16 cellular contexts compared by ENCODE assay signal in genomic region chr5:142474426-142474825, GRCh38.
DNase-seq lines count a peak whose midpoint lies in the region; ATAC-seq and TF ChIP-seq lines count a peak whose summit lies in the region.
"Had no signal": no experiment of that assay in that cellular context is flagged by ENCODE, and none has a peak within 500 bp of the region (broad histone marks: within the 10 kb centered on the region; RNA-seq: fewer than 3 reads in every experiment).

No MANE protein-coding gene starts in this region.

- CTCF ChIA-PET in BJ (lab: Yijun Ruan, JAX) (interaction anchor here (0.9 to 1.1 kb wide), 2 partner anchors 26 to 75 kb away, joined by 3 to 4 read pairs; no protein-coding TSS in a partner anchor), HCT116 (lab: Charles Lee) (no interaction called here)

- peaks cover 0 to 8% of the 10 kb centered on the region in 2 experiments; a peak in 1 of 4 replicates for H3K9me3 ChIP-seq in HCT116 (ENCODE audit: control insufficient read depth in 1 of 2, insufficient read depth in 1 of 2, low read depth in 1 of 2, low read length in 2 of 2)
- H3K9me3 ChIP-seq: ovary had no signal

- ATAC-seq in HCT116 (no peak), HG03135 (IDR thresholded peaks at IDR 0.05; ENCODE audit: unreplicated experiment) (no peak)

- RAD21 ChIA-PET in HCT116 (lab: Charles Lee; ENCODE audit: low non-redundant PET in 1 of 2, low total read pairs in 2 of 2, uncharacterized antibody in 2 of 2, unreplicated experiment in 2 of 2): no interaction called here

- TF ChIP-seq CTCF in BJ (IDR thresholded peaks at IDR 0.05; ENCODE audit: insufficient read depth, low read depth, low read length) (no peak), HCT116 (IDR thresholded peaks at IDR 0.05 in 2 of 3, conservative IDR thresholded peaks at IDR 0.05 in 1 of 3; ENCODE audit: borderline replicate concordance in 1 of 3, insufficient read depth in 1 of 3, low read depth in 2 of 3, low read length in 2 of 3) (no peak), fibroblast of villous mesenchyme (IDR thresholded peaks at IDR 0.05; ENCODE audit: insufficient read depth, low read depth, low read length) (no peak), foreskin fibroblast (IDR thresholded peaks at IDR 0.05; ENCODE audit: low read depth, low read length) (no peak)

- TF ChIP-seq RAD21 in HCT116 (IDR thresholded peaks at IDR 0.05; ENCODE audit: low read depth): no peak

- POLR2A ChIA-PET in BJ (lab: Charles Lee): interaction anchor here (0.6 kb wide), 2 partner anchors 67 to 1090 kb away, joined by 3 to 5 read pairs; no protein-coding TSS in a partner anchor
- POLR2A ChIA-PET in HCT116 (lab: Charles Lee): interaction anchor here (0.9 kb wide), 1 partner anchor 110 kb away, joined by 5 read pairs; no protein-coding TSS in a partner anchor

- H3K27me3 ChIP-seq in BJ (ENCODE audit: control insufficient read depth, insufficient read depth, low read length): no peaks in the 10 kb centered on the region
- no peaks in the 10 kb centered on the region for H3K27me3 ChIP-seq in HCT116 (ENCODE audit: insufficient read depth, low read length)
- H3K27me3 ChIP-seq: ovary had no signal

- no peak overlapping the region for H3K27ac ChIP-seq in HCT116 (ENCODE audit: low read depth, low read length)
- H3K27ac ChIP-seq: ovary, skin epidermis had no signal

- no peaks in the 10 kb centered on the region for H4K20me1 ChIP-seq in HCT116 (ENCODE audit: insufficient read depth)

- H3K9ac ChIP-seq in HCT116 (ENCODE audit: low read length): no peak overlapping the region

- peak; percentile 68 for DNase-seq in BJ (ENCODE audit: low read depth)
- DNase-seq in HCT116 (ENCODE audit: low read depth, low spot score): no peak
- peak; percentile 38 for DNase-seq in SW480 (ENCODE audit: low spot score)
- DNase-seq in fibroblast of villous mesenchyme (ENCODE audit: low read depth): peak; percentile 30
- DNase-seq in epidermal melanocyte (ENCODE audit: insufficient read length, low spot score): no peak
- no peak for DNase-seq in stimulated activated CD4-positive, alpha-beta T cell treated with anti-CD3 and anti-CD28 coated beads, Interleukin-4, amount 100 ng/mL, for 4 hours
- no peak for DNase-seq in foreskin fibroblast
- DNase-seq: activated naive CD8-positive, alpha-beta T cell treated with anti-CD3 and anti-CD28 coated beads for 36 hours; cerebellar nuclear complex; Karpas-422; NCI-H146; NCI-H524; ovary; stimulated activated naive CD4-positive, alpha-beta T cell had no signal

- peak overlapping the region; percentile 43 for H3K4me2 ChIP-seq in HCT116 (ENCODE audit: low read length)

- intact Hi-C loops in HCT116 (cut with micrococcal nuclease): loop anchor here (10.0 kb wide), 1 partner anchor 110 kb away; no protein-coding TSS in a partner anchor

- no peak overlapping the region for H3K4me3 ChIP-seq in BJ (ENCODE audit: low read depth, low read length)
- no peak overlapping the region for H3K4me3 ChIP-seq in HCT116 (replicated peaks in 1 of 2; ENCODE audit: low read depth in 1 of 2, low read length in 2 of 2)
- H3K4me3 ChIP-seq in fibroblast of villous mesenchyme (ENCODE audit: low read depth, low read length): no peak overlapping the region
- no peak overlapping the region for H3K4me3 ChIP-seq in foreskin fibroblast (ENCODE audit: low read depth in 1 of 2, low read length in 2 of 2)
- H3K4me3 ChIP-seq: ovary, skin epidermis had no signal

- peaks cover 28 to 48% of the 10 kb centered on the region in 2 experiments for H3K4me1 ChIP-seq in HCT116 (ENCODE audit: control insufficient read depth in 1 of 2, insufficient read depth in 2 of 2, low read length in 2 of 2)

- BruUV-seq in HCT116 (replicated peaks; lab: Mats Ljungman, UMichigan): no TSS peak

- no peaks in the 10 kb centered on the region for H3K9me2 ChIP-seq in HCT116 (ENCODE audit: insufficient read depth)

- no peaks in the 10 kb centered on the region for H3K79me2 ChIP-seq in HCT116 (ENCODE audit: insufficient read depth, low read length)

- H3K36me3 ChIP-seq in BJ (ENCODE audit: control insufficient read depth, insufficient read depth, low read length): no peaks in the 10 kb centered on the region
- H3K36me3 ChIP-seq in HCT116 (ENCODE audit: control insufficient read depth in 1 of 2, insufficient read depth in 2 of 2, low read length in 2 of 2): no peaks in the 10 kb centered on the region
- H3K36me3 ChIP-seq: ovary had no signal

- no peak overlapping the region for H2AFZ ChIP-seq in HCT116 (ENCODE audit: low read depth, low read length, poor library complexity, severe bottlenecking)

- no peak for TF ChIP-seq POLR2A in HCT116 (IDR thresholded peaks at IDR 0.05; ENCODE audit: borderline replicate concordance, extremely low read depth, insufficient read depth, insufficient read length)

TF ChIP-seq in HCT116, 20 proteins besides CTCF, POLR2A, EP300 and RAD21:
- TF ChIP-seq SRF (IDR thresholded peaks at IDR 0.05; ENCODE audit: low read depth): no peak
- no peak for TF ChIP-seq POLR2AphosphoS5 (IDR thresholded peaks at IDR 0.05; ENCODE audit: low read depth, low read length)
- TF ChIP-seq SP1 (IDR thresholded peaks at IDR 0.05; ENCODE audit: low read depth): no peak
- TF ChIP-seq CBX3 (IDR thresholded peaks at IDR 0.05; ENCODE audit: low read depth): no peak
- no peak for TF ChIP-seq ATF3 (IDR thresholded peaks at IDR 0.05)
- TF ChIP-seq ZNF274 (IDR thresholded peaks at IDR 0.05; ENCODE audit: low read depth, low read length): no peak
- no peak for TF ChIP-seq ZFX (IDR thresholded peaks at IDR 0.05)
- no peak for TF ChIP-seq MAX (IDR thresholded peaks at IDR 0.05)
- TF ChIP-seq TCF7L2 (IDR thresholded peaks at IDR 0.05; ENCODE audit: borderline replicate concordance, extremely low read depth, insufficient read depth, insufficient read length): no peak
- no peak for TF ChIP-seq YY1 (IDR thresholded peaks at IDR 0.05; ENCODE audit: extremely low read depth, insufficient replicate concordance, low read depth, low read length)
TF ChIP-seq in HCT116: peak in this region for 0.

Comparison
In these comparisons a context has a peak if more than half of its experiments do, and no peak if none do; other contexts are left out.
1. DNase-seq: peak in BJ (single experiment), SW480 (single experiment) and fibroblast of villous mesenchyme (single experiment); none in HCT116 (single experiment), epidermal melanocyte (single experiment), stimulated activated CD4-positive, alpha-beta T cell treated with anti-CD3 and anti-CD28 coated beads, Interleukin-4, amount 100 ng/mL, for 4 hours (0 of 2) and foreskin fibroblast (0 of 2).